Comparison of ENCODE assay signal across 8 cellular contexts in genomic region chr12:94603434-94604068, GRCh38. TPM values are rescaled to one million over a fixed set of nuclear protein-coding genes. Genes with fewer than 3 reads are reported as not detected.
DNase-seq lines count a peak whose midpoint lies in the region; ATAC-seq and TF ChIP-seq lines count a peak whose summit lies in the region.

No MANE protein-coding gene starts in this region.

- peak; percentile 74 for TF ChIP-seq CTCF in GM12873 (IDR thresholded peaks at IDR 0.05; ENCODE audit: insufficient read depth, low read depth, low read length, missing control alignments)
- peak; percentile 80 for TF ChIP-seq CTCF in RWPE2 (IDR thresholded peaks at IDR 0.05; ENCODE audit: poor library complexity, severe bottlenecking)
- peak; percentile 20 to 65 (median 48) for TF ChIP-seq CTCF in adrenal gland (IDR thresholded peaks at IDR 0.05)
- TF ChIP-seq CTCF in lower lobe of right lung (IDR thresholded peaks at IDR 0.05), result peak; percentile 59

- no peak for DNase-seq in RWPE2 (ENCODE audit: low spot score)
- DNase-seq in adrenal gland, result peak in 5 of 7 donors; percentile 17 to 43 (median 29)
- peak; percentile 58 for DNase-seq in lower lobe of right lung
- DNase-seq in stimulated activated naive CD8-positive, alpha-beta T cell treated with anti-CD3 and anti-CD28 coated beads, Interleukin-15, Interleukin-2, amounts not matched to agents 100 U/mL and 50 U/mL, for 24 hours, result peak; percentile 68
- DNase-seq in NCI-H526 treated with DMSO at 0.1 percent for 48 hours (lab: John Stamatoyannopoulos, UW), result no peak
- no peak for DNase-seq in posterior vena cava (ENCODE audit: low spot score)

- H3K4me3 ChIP-seq in RWPE2 (ENCODE audit: severe bottlenecking), result no peak overlapping the region
- no peak overlapping the region for H3K4me3 ChIP-seq in adrenal gland
- H3K4me3 ChIP-seq in lower lobe of right lung, result no peak overlapping the region

- intact Hi-C loops in adrenal gland (cut with DNase I) (no loop called here), lower lobe of right lung (cut with DNase I) (no loop called here), posterior vena cava (cut with DNase I) (no loop called here)

- peaks cover 6% of the 10 kb centered on the region for H3K4me1 ChIP-seq in RWPE2 (ENCODE audit: insufficient read depth, poor library complexity, severe bottlenecking)
- peaks cover 0 to 7% of the 10 kb centered on the region in 2 donors for H3K4me1 ChIP-seq in adrenal gland (replicated peaks in 1 of 2)
- H3K4me1 ChIP-seq in lower lobe of right lung, result peaks cover 7% of the 10 kb centered on the region

- H3K36me3 ChIP-seq in RWPE2 (ENCODE audit: low read depth) (no peaks in the 10 kb centered on the region; the same call in 1 of the 2 replicates), adrenal gland (replicated peaks in 1 of 2) (no peaks in the 10 kb centered on the region), lower lobe of right lung (no peaks in the 10 kb centered on the region)

- peak; percentile 46; the same call in 1 of the 3 replicates for ATAC-seq in RWPE2 (ENCODE audit: low read depth)
- ATAC-seq in lower lobe of right lung, result peak; percentile 59 to 82
- ATAC-seq in stimulated activated naive CD8-positive, alpha-beta T cell treated with anti-CD3 and anti-CD28 coated beads, Interleukin-15, Interleukin-2, amounts not matched to agents 100 U/mL and 50 U/mL, for 24 hours, result peak; percentile 57
- ATAC-seq in GM21825 (IDR thresholded peaks at IDR 0.05; ENCODE audit: unreplicated experiment), result no peak

- H3K27ac ChIP-seq in RWPE2 (ENCODE audit: poor library complexity, severe bottlenecking) (no peak overlapping the region), adrenal gland (no peak overlapping the region), lower lobe of right lung (no peak overlapping the region)

- 77 to 86% (median 81%) methylated on average over 6 of the region's 6 CpGs for whole genome bisulfite sequencing in adrenal gland, 4 donors

- H3K27me3 ChIP-seq in RWPE2 (ENCODE audit: insufficient read depth, poor library complexity, severe bottlenecking) (no peaks in the 10 kb centered on the region), adrenal gland (no peaks in the 10 kb centered on the region), lower lobe of right lung (ENCODE audit: low read depth) (no peaks in the 10 kb centered on the region)

- no peak for TF ChIP-seq POLR2A in adrenal gland (IDR thresholded peaks at IDR 0.05)

- H3K9me3 ChIP-seq in RWPE2 (ENCODE audit: severe bottlenecking) (no peaks in the 10 kb centered on the region), adrenal gland (replicated peaks in 1 of 3) (no peaks in the 10 kb centered on the region), lower lobe of right lung (no peaks in the 10 kb centered on the region)

RNA-seq across cellular contexts. Expression of gene TMCC3, which starts 46.8 kb away (rescaled TPM):
- total RNA-seq in adrenal gland, result 10 to 100 TPM in 1 of 8 donors, 1 to 10 TPM in 7; 2.4 to 13.4 (median 6.7) TPM
- 1 to 10 TPM; 1.2 to 9.3 (median 2.2) TPM for polyA plus RNA-seq in adrenal gland
- total RNA-seq in lower lobe of right lung, result 9.7 TPM
- 10 to 100 TPM; 10.3 to 21.2 TPM for total RNA-seq in posterior vena cava

Comparison
In these comparisons a context has a peak if more than half of its experiments do, and no peak if none do; other contexts are left out.
1. DNase-seq: peak in adrenal gland (5 of 7), lower lobe of right lung (single experiment) and stimulated activated naive CD8-positive, alpha-beta T cell treated with anti-CD3 and anti-CD28 coated beads, Interleukin-15, Interleukin-2, amounts not matched to agents 100 U/mL and 50 U/mL, for 24 hours (single experiment); none in RWPE2 (single experiment), NCI-H526 treated with DMSO at 0.1 percent for 48 hours (single experiment) and posterior vena cava (single experiment).
2. Peak in every context shown above with its lines, with median percentiles within 50 percentile points of each other: CTCF ChIP-seq.